Comparison of ENCODE assay signal across 1 cellular context in the genomic region with DNA sequence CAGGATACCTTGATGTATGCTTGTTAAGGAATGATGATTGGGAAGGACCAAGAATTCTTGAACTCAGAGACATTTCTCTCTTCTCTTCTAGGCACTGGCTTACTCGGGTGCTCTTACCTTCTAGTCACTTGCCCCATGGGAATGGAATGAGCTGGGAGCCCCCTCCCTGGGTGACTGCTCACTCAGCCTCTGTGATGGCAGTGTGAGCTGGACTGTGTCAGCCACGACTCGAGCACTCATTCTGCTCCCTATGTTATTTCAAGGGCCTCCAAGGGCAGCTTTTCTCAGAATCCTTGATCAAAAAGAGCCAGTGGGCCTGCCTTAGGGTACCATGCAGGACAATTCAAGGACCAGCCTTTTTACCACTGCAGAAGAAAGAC.
TF ChIP-seq lines count a peak whose summit lies in the region.

No MANE protein-coding gene starts in this region.

TF ChIP-seq in K562, 482 proteins besides CTCF, POLR2A, EP300 and RAD21:
- TF ChIP-seq, protein P1, sequence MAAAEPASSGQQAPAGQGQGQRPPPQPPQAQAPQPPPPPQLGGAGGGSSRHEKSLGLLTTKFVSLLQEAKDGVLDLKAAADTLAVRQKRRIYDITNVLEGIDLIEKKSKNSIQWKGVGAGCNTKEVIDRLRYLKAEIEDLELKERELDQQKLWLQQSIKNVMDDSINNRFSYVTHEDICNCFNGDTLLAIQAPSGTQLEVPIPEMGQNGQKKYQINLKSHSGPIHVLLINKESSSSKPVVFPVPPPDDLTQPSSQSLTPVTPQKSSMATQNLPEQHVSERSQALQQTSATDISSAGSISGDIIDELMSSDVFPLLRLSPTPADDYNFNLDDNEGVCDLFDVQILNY (CRISPR knock-in tag; IDR thresholded peaks at IDR 0.05) = no peak
- TF ChIP-seq, protein P2, sequence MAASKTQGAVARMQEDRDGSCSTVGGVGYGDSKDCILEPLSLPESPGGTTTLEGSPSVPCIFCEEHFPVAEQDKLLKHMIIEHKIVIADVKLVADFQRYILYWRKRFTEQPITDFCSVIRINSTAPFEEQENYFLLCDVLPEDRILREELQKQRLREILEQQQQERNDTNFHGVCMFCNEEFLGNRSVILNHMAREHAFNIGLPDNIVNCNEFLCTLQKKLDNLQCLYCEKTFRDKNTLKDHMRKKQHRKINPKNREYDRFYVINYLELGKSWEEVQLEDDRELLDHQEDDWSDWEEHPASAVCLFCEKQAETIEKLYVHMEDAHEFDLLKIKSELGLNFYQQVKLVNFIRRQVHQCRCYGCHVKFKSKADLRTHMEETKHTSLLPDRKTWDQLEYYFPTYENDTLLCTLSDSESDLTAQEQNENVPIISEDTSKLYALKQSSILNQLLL (CRISPR knock-in tag; IDR thresholded peaks at IDR 0.05; ENCODE audit: borderline replicate concordance) = no peak
- no peak for TF ChIP-seq ZFP36 (IDR thresholded peaks at IDR 0.05; ENCODE audit: low read depth, low read length, partially characterized antibody)
- no peak for TF ChIP-seq ZNF143 (CRISPR knock-in tag; IDR thresholded peaks at IDR 0.05)
- TF ChIP-seq ZNF197 (CRISPR knock-in tag; IDR thresholded peaks at IDR 0.05; ENCODE audit: low read depth) = no peak
- TF ChIP-seq HSF4 (CRISPR knock-in tag; IDR thresholded peaks at IDR 0.05; ENCODE audit: borderline replicate concordance) = no peak
- TF ChIP-seq, protein P3, sequence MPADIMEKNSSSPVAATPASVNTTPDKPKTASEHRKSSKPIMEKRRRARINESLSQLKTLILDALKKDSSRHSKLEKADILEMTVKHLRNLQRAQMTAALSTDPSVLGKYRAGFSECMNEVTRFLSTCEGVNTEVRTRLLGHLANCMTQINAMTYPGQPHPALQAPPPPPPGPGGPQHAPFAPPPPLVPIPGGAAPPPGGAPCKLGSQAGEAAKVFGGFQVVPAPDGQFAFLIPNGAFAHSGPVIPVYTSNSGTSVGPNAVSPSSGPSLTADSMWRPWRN (IDR thresholded peaks at IDR 0.05; ENCODE audit: low read depth) = no peak
- TF ChIP-seq, protein P4, sequence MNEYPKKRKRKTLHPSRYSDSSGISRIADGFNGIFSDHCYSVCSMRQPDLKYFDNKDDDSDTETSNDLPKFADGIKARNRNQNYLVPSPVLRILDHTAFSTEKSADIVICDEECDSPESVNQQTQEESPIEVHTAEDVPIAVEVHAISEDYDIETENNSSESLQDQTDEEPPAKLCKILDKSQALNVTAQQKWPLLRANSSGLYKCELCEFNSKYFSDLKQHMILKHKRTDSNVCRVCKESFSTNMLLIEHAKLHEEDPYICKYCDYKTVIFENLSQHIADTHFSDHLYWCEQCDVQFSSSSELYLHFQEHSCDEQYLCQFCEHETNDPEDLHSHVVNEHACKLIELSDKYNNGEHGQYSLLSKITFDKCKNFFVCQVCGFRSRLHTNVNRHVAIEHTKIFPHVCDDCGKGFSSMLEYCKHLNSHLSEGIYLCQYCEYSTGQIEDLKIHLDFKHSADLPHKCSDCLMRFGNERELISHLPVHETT (CRISPR knock-in tag; conservative IDR thresholded peaks at IDR 0.05 in 1 of 2, IDR thresholded peaks at IDR 0.05 in 1 of 2) = no peak
- TF ChIP-seq, protein P5, sequence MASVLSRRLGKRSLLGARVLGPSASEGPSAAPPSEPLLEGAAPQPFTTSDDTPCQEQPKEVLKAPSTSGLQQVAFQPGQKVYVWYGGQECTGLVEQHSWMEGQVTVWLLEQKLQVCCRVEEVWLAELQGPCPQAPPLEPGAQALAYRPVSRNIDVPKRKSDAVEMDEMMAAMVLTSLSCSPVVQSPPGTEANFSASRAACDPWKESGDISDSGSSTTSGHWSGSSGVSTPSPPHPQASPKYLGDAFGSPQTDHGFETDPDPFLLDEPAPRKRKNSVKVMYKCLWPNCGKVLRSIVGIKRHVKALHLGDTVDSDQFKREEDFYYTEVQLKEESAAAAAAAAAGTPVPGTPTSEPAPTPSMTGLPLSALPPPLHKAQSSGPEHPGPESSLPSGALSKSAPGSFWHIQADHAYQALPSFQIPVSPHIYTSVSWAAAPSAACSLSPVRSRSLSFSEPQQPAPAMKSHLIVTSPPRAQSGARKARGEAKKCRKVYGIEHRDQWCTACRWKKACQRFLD (CRISPR knock-in tag; IDR thresholded peaks at IDR 0.05) = no peak
- no peak for TF ChIP-seq POLR2AphosphoS5 (IDR thresholded peaks at IDR 0.05; ENCODE audit: control insufficient read depth, insufficient read depth, low read depth, low read length)
- no peak for TF ChIP-seq STAT5A (IDR thresholded peaks at IDR 0.05; ENCODE audit: borderline replicate concordance, low read length)
- no peak for TF ChIP-seq ZNF124 (CRISPR knock-in tag; IDR thresholded peaks at IDR 0.05)
- TF ChIP-seq, protein P6, sequence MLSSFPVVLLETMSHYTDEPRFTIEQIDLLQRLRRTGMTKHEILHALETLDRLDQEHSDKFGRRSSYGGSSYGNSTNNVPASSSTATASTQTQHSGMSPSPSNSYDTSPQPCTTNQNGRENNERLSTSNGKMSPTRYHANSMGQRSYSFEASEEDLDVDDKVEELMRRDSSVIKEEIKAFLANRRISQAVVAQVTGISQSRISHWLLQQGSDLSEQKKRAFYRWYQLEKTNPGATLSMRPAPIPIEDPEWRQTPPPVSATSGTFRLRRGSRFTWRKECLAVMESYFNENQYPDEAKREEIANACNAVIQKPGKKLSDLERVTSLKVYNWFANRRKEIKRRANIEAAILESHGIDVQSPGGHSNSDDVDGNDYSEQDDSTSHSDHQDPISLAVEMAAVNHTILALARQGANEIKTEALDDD (IDR thresholded peaks at IDR 0.05) = no peak
- no peak for TF ChIP-seq THRAP3 (IDR thresholded peaks at IDR 0.05; ENCODE audit: borderline replicate concordance)
